6 cellular contexts compared by ENCODE assay signal in the genomic region with DNA sequence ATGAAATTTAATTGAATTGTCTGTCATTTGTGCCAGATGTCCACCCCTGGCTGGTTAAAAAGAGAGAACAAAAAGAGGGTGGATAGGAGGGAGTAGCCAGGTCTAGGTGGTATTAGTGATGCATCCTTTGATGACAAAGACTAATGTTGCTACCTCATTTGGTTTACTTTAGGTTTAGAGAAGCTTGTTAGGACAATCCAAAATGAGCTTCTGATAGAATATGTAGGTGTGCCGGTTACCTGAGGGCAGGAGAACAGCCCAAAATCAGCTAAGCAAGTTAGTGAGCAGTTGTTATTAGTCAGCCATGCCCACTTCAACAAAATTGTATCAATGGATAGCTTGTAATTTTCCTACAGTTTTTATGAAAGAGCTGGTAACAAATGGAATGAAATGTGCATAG.
"Had no signal": no experiment of that assay in that cellular context is flagged by ENCODE, and none has a peak within 500 bp of the region (broad histone marks: within the 10 kb centered on the region; RNA-seq: fewer than 3 reads in every experiment).

No MANE protein-coding gene starts in this region.

- H3K27ac ChIP-seq: HL-60 had no signal

- H3K4me3 Mint-ChIP-seq: GM23338, H9, IgD-negative memory B cell had no signal

- H3K4me1 Mint-ChIP-seq: GM23338, H9, IgD-negative memory B cell had no signal

- DNase-seq: H9, HCEC 1CT had no signal

- H3K36me3 Mint-ChIP-seq: IgD-negative memory B cell had no signal

- H3K4me2 ChIP-seq: GM23338 had no signal

- ATAC-seq: GM23338, HepG2 had no signal

- H2AFZ ChIP-seq: GM23338 had no signal

- H3K4me3 ChIP-seq: GM23338 had no signal

- H3K27me3 Mint-ChIP-seq: IgD-negative memory B cell had no signal

- H3K27ac Mint-ChIP-seq: GM23338, H9, IgD-negative memory B cell had no signal
